ENCODE assay signal across 1 cellular context in genomic region chr1:28259252-28259934, GRCh38.
TF ChIP-seq lines count a peak whose summit lies in the region.

Gene SESN2 (plus strand): TSS chr1:28259518. CDS start chr1:28259848, 330 bp downstream.

TF ChIP-seq in K562, 482 proteins besides CTCF, POLR2A, EP300 and RAD21 (continued from another document and continues in another):
- TF ChIP-seq HBP1 (CRISPR knock-in tag; IDR thresholded peaks at IDR 0.05) (no peak), ZNF518B (CRISPR knock-in tag; IDR thresholded peaks at IDR 0.05) (no peak), GTF2F1 (IDR thresholded peaks at IDR 0.05; ENCODE audit: low read depth, low read length) (peak; percentile 83; the same call in 1 of the 2 replicates), ZSCAN32 (CRISPR knock-in tag; IDR thresholded peaks at IDR 0.05) (peak; percentile 97), ZNF655 (CRISPR knock-in tag; IDR thresholded peaks at IDR 0.05) (no peak), FOXK1 (CRISPR knock-in tag; IDR thresholded peaks at IDR 0.05; ENCODE audit: borderline replicate concordance) (peak; percentile 84; the same call in 1 of the 2 replicates), FOXJ2 (tag; IDR thresholded peaks at IDR 0.05) (peak; percentile 62; the same call in 1 of the 2 replicates), TRIM24 (IDR thresholded peaks at IDR 0.05) (peak in 1 of 2 experiments; percentile 77; a peak in 1 of 4 replicates), HNRNPLL (IDR thresholded peaks at IDR 0.05; ENCODE audit: low read depth, low read length, poor library complexity, severe bottlenecking) (peak; percentile 73), ARID2 (IDR thresholded peaks at IDR 0.05) (no peak), ZNF407 (IDR thresholded peaks at IDR 0.05; ENCODE audit: low read depth) (no peak), ZC3H11A (IDR thresholded peaks at IDR 0.05; ENCODE audit: low read depth, low read length) (no peak), ARID4B (CRISPR knock-in tag; IDR thresholded peaks at IDR 0.05) (peak; percentile 67), ZBTB5 (IDR thresholded peaks at IDR 0.05) (no peak), MEF2D (tag; conservative IDR thresholded peaks at IDR 0.05; ENCODE audit: low read depth) (no peak), NBN (IDR thresholded peaks at IDR 0.05; ENCODE audit: low read depth) (no peak), PHF20 (IDR thresholded peaks at IDR 0.05; ENCODE audit: partially characterized antibody) (no peak), PHF21A (IDR thresholded peaks at IDR 0.05; ENCODE audit: borderline replicate concordance, low read depth) (no peak), MLLT1 (IDR thresholded peaks at IDR 0.05) (peak; percentile 80 to 93), CBFA2T2 (conservative IDR thresholded peaks at IDR 0.05) (no peak), EHMT2 (IDR thresholded peaks at IDR 0.05) (no peak), ZNF253 (CRISPR knock-in tag; conservative IDR thresholded peaks at IDR 0.05) (no peak), ZNF511 (CRISPR knock-in tag; IDR thresholded peaks at IDR 0.05) (peak; percentile 81), MTA3 (IDR thresholded peaks at IDR 0.05; ENCODE audit: borderline replicate concordance) (peak; percentile 88; the same call in 1 of the 2 replicates), MAFG (tag; conservative IDR thresholded peaks at IDR 0.05) (no peak), SIRT6 (IDR thresholded peaks at IDR 0.05; ENCODE audit: low read depth, low read length) (no peak), TCF3 (CRISPR knock-in tag; IDR thresholded peaks at IDR 0.05) (peak; percentile 25), ZEB2 (IDR thresholded peaks at IDR 0.05) (no peak), ZNF197 (CRISPR knock-in tag; IDR thresholded peaks at IDR 0.05; ENCODE audit: low read depth) (no peak; the same call in 1 of the 2 replicates), ZKSCAN3 (CRISPR knock-in tag; IDR thresholded peaks at IDR 0.05) (no peak)
